In the genomic region with DNA sequence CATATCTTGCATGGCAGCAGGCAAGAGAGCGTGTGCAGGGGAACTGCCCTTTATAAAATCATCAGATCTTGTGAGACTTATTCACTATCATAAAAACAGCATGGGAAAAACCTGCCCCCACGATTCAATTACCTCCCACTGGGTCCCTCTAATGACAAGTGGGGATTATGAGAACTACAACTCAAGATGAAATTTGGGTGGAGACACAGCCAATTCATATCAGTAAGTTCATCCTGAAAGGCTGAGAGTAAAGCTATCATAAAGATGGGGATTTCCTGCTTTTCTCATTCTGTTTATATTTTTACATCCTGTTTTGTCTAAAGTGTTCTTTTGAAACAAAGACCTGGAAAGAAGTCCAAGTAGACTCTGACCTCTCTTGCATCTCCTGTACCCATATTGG, we compare ENCODE assay signal across 25 cellular contexts. TPM values are rescaled to one million over a fixed set of nuclear protein-coding genes. Genes with fewer than 3 reads are reported as not detected.
"Had no signal": no experiment of that assay in that cellular context is flagged by ENCODE, and none has a peak within 500 bp of the region (broad histone marks: within the 10 kb centered on the region; RNA-seq: fewer than 3 reads in every experiment).

No MANE protein-coding gene starts in this region.

- H3K9me3 Mint-ChIP-seq: memory B cell; nephron; stimulated activated effector memory CD8-positive, alpha-beta T cell treated with anti-CD3 and anti-CD28 coated beads, Interleukin-12 subunit alpha, Interleukin-12 subunit beta, amount 100 ng/mL, for 72 hours; type B pancreatic cell had no signal

- H3K4me1 Mint-ChIP-seq: nephron had no signal

- DNase-seq: effector CD8-positive, alpha-beta T cell; endodermal cell; erythroblast; esophagus squamous epithelium; foreskin fibroblast; gastrocnemius medialis; kidney; nucleus accumbens; right cardiac atrium; sigmoid colon; stimulated activated CD4-positive, alpha-beta T cell treated with anti-CD3 and anti-CD28 coated beads, Interleukin-2, amount 100 ng/mL, for 24 hours; stimulated activated CD4-positive, alpha-beta T cell treated with anti-CD3 and anti-CD28 coated beads, Interleukin-4, amount 100 ng/mL, for 24 hours; stimulated activated naive CD4-positive, alpha-beta T cell treated with Interleukin-2 at 50 U/mL for 16 hours; stomach; thyroid gland had no signal

- H3K27ac Mint-ChIP-seq: endodermal cell; memory B cell; nephron; stimulated activated effector memory CD8-positive, alpha-beta T cell treated with anti-CD3 and anti-CD28 coated beads, Interleukin-12 subunit alpha, Interleukin-12 subunit beta, amount 100 ng/mL, for 72 hours; type B pancreatic cell had no signal

- H3K27me3 Mint-ChIP-seq: type B pancreatic cell had no signal

- H3K4me3 ChIP-seq: esophagus squamous epithelium, gastrocnemius medialis, lung, prostate gland, sigmoid colon, stomach, thyroid gland had no signal

- ATAC-seq: gastrocnemius medialis; left lobe of liver; right cardiac atrium; stimulated activated effector memory CD8-positive, alpha-beta T cell treated with anti-CD3 and anti-CD28 coated beads, Interleukin-12 subunit alpha, Interleukin-12 subunit beta, amount 100 ng/mL, for 72 hours had no signal

- H3K27me3 ChIP-seq: esophagus squamous epithelium, gastrocnemius medialis, sigmoid colon, stomach, thyroid gland had no signal

- H3K4me1 ChIP-seq: gastrocnemius medialis, prostate gland had no signal

- H3K27ac ChIP-seq: esophagus squamous epithelium, gastrocnemius medialis, prostate gland, sigmoid colon, stomach, thyroid gland had no signal

- FAIRE-seq: colon, kidney had no signal

- H3K4me3 Mint-ChIP-seq: endodermal cell; memory B cell; nephron; stimulated activated effector memory CD8-positive, alpha-beta T cell treated with anti-CD3 and anti-CD28 coated beads, Interleukin-12 subunit alpha, Interleukin-12 subunit beta, amount 100 ng/mL, for 72 hours; type B pancreatic cell had no signal

- H3K36me3 Mint-ChIP-seq: memory B cell; stimulated activated effector memory CD8-positive, alpha-beta T cell treated with anti-CD3 and anti-CD28 coated beads, Interleukin-12 subunit alpha, Interleukin-12 subunit beta, amount 100 ng/mL, for 72 hours; type B pancreatic cell had no signal

- H3K36me3 ChIP-seq: esophagus squamous epithelium, gastrocnemius medialis, prostate gland, sigmoid colon, stomach, thyroid gland had no signal

- H3K9me3 ChIP-seq: esophagus squamous epithelium, gastrocnemius medialis, prostate gland, sigmoid colon, stomach, thyroid gland had no signal

RNA-seq across cellular contexts. Expression of a gene that starts 28.9 kb away (rescaled TPM):
- total RNA-seq: mononuclear cell, osteocyte had no signal
